In genomic region chr11:126546191-126546590, GRCh38 we compare ENCODE assay signal across 20 cellular contexts.
DNase-seq lines count a peak whose midpoint lies in the region; TF ChIP-seq lines count a peak whose summit lies in the region.
"Had no signal": no experiment of that assay in that cellular context is flagged by ENCODE, and none has a peak within 500 bp of the region (broad histone marks: within the 10 kb centered on the region; RNA-seq: fewer than 3 reads in every experiment).

No MANE protein-coding gene starts in this region.

- H3K4me1 Mint-ChIP-seq in neural progenitor cell, result peaks cover 57% of the 10 kb centered on the region
- H3K4me1 Mint-ChIP-seq: activated naive CD8-positive, alpha-beta T cell treated with anti-CD3 and anti-CD28 coated beads, Interleukin-2, amount 50 U/mL, for 24 hours had no signal

- peaks cover 17% of the 10 kb centered on the region for H4K20me1 ChIP-seq in neural progenitor cell (ENCODE audit: low read depth)

- peaks cover 25% of the 10 kb centered on the region for H3F3A ChIP-seq in neural progenitor cell (ENCODE audit: low read depth)

- H3K36me3 Mint-ChIP-seq in neural progenitor cell, result no peaks in the 10 kb centered on the region
- H3K36me3 Mint-ChIP-seq: natural killer cell treated with Interleukin-12 subunit alpha and Interleukin-12 subunit beta and Interleukin-15 and Interleukin-18, amount 100 ng/mL, for 72 hours had no signal

- H2AFZ ChIP-seq in neural progenitor cell (replicated peaks), result no peak overlapping the region

- no peak overlapping the region for H3K4me3 Mint-ChIP-seq in neural progenitor cell
- H3K4me3 Mint-ChIP-seq: activated naive CD8-positive, alpha-beta T cell treated with anti-CD3 and anti-CD28 coated beads, Interleukin-2, amount 50 U/mL, for 24 hours; natural killer cell treated with Interleukin-12 subunit alpha and Interleukin-12 subunit beta and Interleukin-15 and Interleukin-18, amount 100 ng/mL, for 72 hours had no signal

- no peak overlapping the region for H3K4me3 ChIP-seq in choroid plexus epithelial cell (ENCODE audit: low read depth, low read length)
- no peak overlapping the region for H3K4me3 ChIP-seq in neural progenitor cell
- H3K4me3 ChIP-seq: sigmoid colon had no signal

- H3K36me3 ChIP-seq in neural progenitor cell, result no peaks in the 10 kb centered on the region
- H3K36me3 ChIP-seq: sigmoid colon had no signal

- H3K79me2 ChIP-seq in neural progenitor cell (ENCODE audit: low read depth), result no peaks in the 10 kb centered on the region

- peaks cover 4% of the 10 kb centered on the region for H3K27me3 Mint-ChIP-seq in neural progenitor cell (ENCODE audit: insufficient read depth, low read depth)

- H3K9ac ChIP-seq in neural progenitor cell, result no peak overlapping the region

- no peak overlapping the region for H3K27ac ChIP-seq in neural progenitor cell
- H3K27ac ChIP-seq: RWPE1, sigmoid colon had no signal

- H3K4me2 ChIP-seq in neural progenitor cell, result no peak overlapping the region

- no peaks in the 10 kb centered on the region for H3K27me3 ChIP-seq in neural progenitor cell

- H3K9me3 ChIP-seq in neural progenitor cell (ENCODE audit: low read depth), result no peaks in the 10 kb centered on the region
- H3K9me3 ChIP-seq: sigmoid colon had no signal

- H3K4me1 ChIP-seq in neural progenitor cell, result peaks cover 32% of the 10 kb centered on the region

- TF ChIP-seq CTCF in choroid plexus epithelial cell (conservative IDR thresholded peaks at IDR 0.05; ENCODE audit: low read depth, low read length), result no peak
- no peak for TF ChIP-seq CTCF in neural progenitor cell (IDR thresholded peaks at IDR 0.05)

- peak; percentile 37 for DNase-seq in Daoy (ENCODE audit: low read depth)
- DNase-seq in HT1080 (ENCODE audit: low read depth), result peak; percentile 35
- peak; percentile 3 for DNase-seq in choroid plexus epithelial cell (ENCODE audit: low read depth)
- peak; percentile 34 for DNase-seq in neural progenitor cell (ENCODE audit: low spot score)
- no peak for DNase-seq in midbrain (lab: John Stamatoyannopoulos, UW)
- no peak for DNase-seq in NCI-H1436 (lab: John Stamatoyannopoulos, UW)
- DNase-seq in SW 1271 (lab: John Stamatoyannopoulos, UW), result no peak
- DNase-seq: activated CD4-positive, alpha-beta T cell treated with anti-CD3 and anti-CD28 coated beads, Interleukin-2, amount 50 U/mL, for 48 hours; activated CD4-positive, CD25-positive, alpha-beta regulatory T cell; activated effector memory CD4-positive, alpha-beta T cell treated with Interleukin-2 at 50 U/mL for 16 hours; activated naive CD8-positive, alpha-beta T cell treated with anti-CD3 and anti-CD28 coated beads, Interleukin-2, amount 50 U/mL, for 24 hours; cortex of kidney; DMS53; glutamatergic neuron; H7; NCI-H2171; NCI-H524 treated with DMSO at 0.1 percent for 48 hours; sigmoid colon had no signal

- H3K27ac Mint-ChIP-seq in neural progenitor cell, result no peak overlapping the region
- H3K27ac Mint-ChIP-seq: activated naive CD8-positive, alpha-beta T cell treated with anti-CD3 and anti-CD28 coated beads, Interleukin-2, amount 50 U/mL, for 24 hours; natural killer cell treated with Interleukin-12 subunit alpha and Interleukin-12 subunit beta and Interleukin-15 and Interleukin-18, amount 100 ng/mL, for 72 hours had no signal

- no peaks in the 10 kb centered on the region for H3K9me3 Mint-ChIP-seq in neural progenitor cell
- H3K9me3 Mint-ChIP-seq: activated naive CD8-positive, alpha-beta T cell treated with anti-CD3 and anti-CD28 coated beads, Interleukin-2, amount 50 U/mL, for 24 hours; natural killer cell treated with Interleukin-12 subunit alpha and Interleukin-12 subunit beta and Interleukin-15 and Interleukin-18, amount 100 ng/mL, for 72 hours had no signal

Comparison
In these comparisons a context has a peak if more than half of its experiments do, and no peak if none do; other contexts are left out.
1. DNase-seq: peak in Daoy (single experiment), HT1080 (single experiment), choroid plexus epithelial cell (single experiment) and neural progenitor cell (single experiment); none in midbrain (single experiment), NCI-H1436 (single experiment) and SW 1271 (0 of 2).